In genomic region chr7:36972140-36972518, GRCh38 we compare ENCODE assay signal across 1 cellular context.
TF ChIP-seq lines count a peak whose summit lies in the region.

No MANE protein-coding gene starts in this region.

TF ChIP-seq in endothelial cell of umbilical vein, 7 proteins besides CTCF, POLR2A, EP300 and RAD21 (continued from another document):
- TF ChIP-seq, protein P1, sequence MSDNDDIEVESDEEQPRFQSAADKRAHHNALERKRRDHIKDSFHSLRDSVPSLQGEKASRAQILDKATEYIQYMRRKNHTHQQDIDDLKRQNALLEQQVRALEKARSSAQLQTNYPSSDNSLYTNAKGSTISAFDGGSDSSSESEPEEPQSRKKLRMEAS (IDR thresholded peaks at IDR 0.05; ENCODE audit: insufficient read depth, insufficient read length) = no peak
- no peak for TF ChIP-seq GATA2 (IDR thresholded peaks at IDR 0.05; ENCODE audit: insufficient read depth, insufficient read length, low read depth, low read length)
TF ChIP-seq in endothelial cell of umbilical vein: peak in this region for 0.
